ENCODE assay signal across 8 cellular contexts in the genomic region with DNA sequence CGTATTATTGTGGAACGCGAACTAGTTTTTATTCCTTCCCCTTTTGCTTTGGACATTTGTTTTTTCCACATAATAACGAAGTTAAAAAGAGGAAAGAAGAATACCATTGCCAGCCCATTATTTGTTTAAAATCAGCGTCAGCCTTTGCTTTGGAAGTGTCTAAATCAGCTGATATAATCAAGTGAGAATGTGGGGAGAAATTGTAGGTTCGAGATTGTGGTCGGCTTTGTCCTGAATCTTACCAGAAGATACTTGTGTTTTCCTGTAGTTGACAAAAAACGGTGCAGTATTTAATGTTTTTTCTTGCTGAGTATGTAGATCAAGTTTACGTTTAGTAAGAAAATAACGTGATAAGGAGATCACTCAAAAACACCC. TPM values are rescaled to one million over a fixed set of nuclear protein-coding genes. Genes with fewer than 3 reads are reported as not detected.
DNase-seq lines count a peak whose midpoint lies in the region; ATAC-seq and TF ChIP-seq lines count a peak whose summit lies in the region.

No MANE protein-coding gene starts in this region.

- WGBS in heart left ventricle, 4 donors, result 1 to 2% (median 1%) methylated on average over 10 of the region's 10 CpGs

- TF ChIP-seq CTCF in heart left ventricle (IDR thresholded peaks at IDR 0.05) (no peak), epithelial cell of proximal tubule (conservative IDR thresholded peaks at IDR 0.05; ENCODE audit: low read depth, low read length) (no peak), neural progenitor cell (IDR thresholded peaks at IDR 0.05) (no peak), omental fat pad (IDR thresholded peaks at IDR 0.05) (no peak)

- no peaks in the 10 kb centered on the region for H3K9me3 ChIP-seq in heart left ventricle
- H3K9me3 ChIP-seq in SK-N-MC (ENCODE audit: low read depth, low read length), result no peaks in the 10 kb centered on the region
- no peaks in the 10 kb centered on the region for H3K9me3 ChIP-seq in neural progenitor cell (ENCODE audit: low read depth)

- peaks cover 77% of the 10 kb centered on the region for H3K79me2 ChIP-seq in neural progenitor cell (ENCODE audit: low read depth)

- peak overlapping the region; percentile 30 to 96 (median 86) for H3K4me3 ChIP-seq in heart left ventricle
- peak overlapping the region; percentile 83 for H3K4me3 ChIP-seq in SK-N-MC
- peak overlapping the region; percentile 80 for H3K4me3 ChIP-seq in epithelial cell of proximal tubule (ENCODE audit: low read depth, low read length)
- H3K4me3 ChIP-seq in neural progenitor cell, result peak overlapping the region; percentile 70

- H3K9ac ChIP-seq in SK-N-MC (ENCODE audit: insufficient read length) (peak overlapping the region; percentile 92), neural progenitor cell (peak overlapping the region; percentile 96)

- ATAC-seq in heart left ventricle (no peak), Right ventricle myocardium inferior (no peak), sciatic nerve (no peak), HG03108 (IDR thresholded peaks at IDR 0.05; ENCODE audit: unreplicated experiment) (no peak), omental fat pad (ENCODE audit: low FRiP score) (no peak)

- H3K4me1 ChIP-seq in heart left ventricle (peaks cover 0 to 27% (median 20%) of the 10 kb centered on the region in 12 donors), neural progenitor cell (no peaks in the 10 kb centered on the region)

- peak overlapping the region; percentile 99 for H3K4me2 ChIP-seq in neural progenitor cell

- peaks cover 6% of the 10 kb centered on the region for H4K20me1 ChIP-seq in neural progenitor cell (ENCODE audit: low read depth)

- peak overlapping the region; percentile 96 to 100 (median 98) for H3K27ac ChIP-seq in heart left ventricle
- H3K27ac ChIP-seq in SK-N-MC, result peak overlapping the region; percentile 98
- peak overlapping the region; percentile 98 for H3K27ac ChIP-seq in neural progenitor cell

- no peak overlapping the region for H2AFZ ChIP-seq in neural progenitor cell (replicated peaks)

- H3K27me3 Mint-ChIP-seq in neural progenitor cell (ENCODE audit: insufficient read depth, low read depth), result no peaks in the 10 kb centered on the region

- DNase-seq in heart left ventricle (no peak), Right ventricle myocardium inferior (ENCODE audit: missing footprints) (no peak), SK-N-MC (ENCODE audit: low read depth, low spot score) (no peak), epithelial cell of proximal tubule (ENCODE audit: low read depth) (no peak), neural progenitor cell (ENCODE audit: low spot score) (no peak), sciatic nerve (ENCODE audit: low spot score) (no peak), omental fat pad (ENCODE audit: low spot score) (no peak)

- H3K9me3 Mint-ChIP-seq in neural progenitor cell, result peaks cover 2% of the 10 kb centered on the region

- intact Hi-C loops in heart left ventricle (cut with DNase I) (loop anchor here in 4 of 10 donors (2.0 to 10.0 kb wide), 7 partner anchors 97 to 494 kb away; partner anchors contain the start of genes TMEM41B (in 2 of the 4), DENND5A (in 1 of the 4) and WEE1 (in 1 of the 4)), Right ventricle myocardium inferior (cut with DNase I) (loop anchor here (1.0 to 2.0 kb wide), 3 partner anchors 113 to 197 kb away; partner anchors contain the start of genes DENND5A and TMEM41B), sciatic nerve (cut with DNase I) (no loop called here)

- H3F3A ChIP-seq in neural progenitor cell (ENCODE audit: low read depth), result peaks cover 29% of the 10 kb centered on the region

- H3K4me1 Mint-ChIP-seq in neural progenitor cell, result peaks cover 16% of the 10 kb centered on the region

- H3K27me3 ChIP-seq in heart left ventricle, result no peaks in the 10 kb centered on the region
- H3K27me3 ChIP-seq in neural progenitor cell, result no peaks in the 10 kb centered on the region

- H3K27ac Mint-ChIP-seq in neural progenitor cell, result peak overlapping the region; percentile 84

- H3K36me3 Mint-ChIP-seq in neural progenitor cell, result peaks cover 14% of the 10 kb centered on the region

- no peaks in the 10 kb centered on the region for H3K36me3 ChIP-seq in heart left ventricle
- peaks cover 7% of the 10 kb centered on the region; the same call in 1 of the 2 replicates for H3K36me3 ChIP-seq in SK-N-MC (ENCODE audit: insufficient read depth, low read length)
- no peaks in the 10 kb centered on the region for H3K36me3 ChIP-seq in neural progenitor cell

- peak overlapping the region; percentile 96 for H3K4me3 Mint-ChIP-seq in neural progenitor cell

- TF ChIP-seq POLR2A in heart left ventricle (IDR thresholded peaks at IDR 0.05), result no peak

RNA-seq across cellular contexts. Expression of gene ZNF143, which starts 0.9 kb away (rescaled TPM):
- total RNA-seq in heart left ventricle (10 to 100 TPM; 16.8 to 32.3 (median 22.0) TPM), Right ventricle myocardium inferior (22.7 TPM), epithelial cell of proximal tubule (17.8 and 38.7 TPM in 2 replicates), neural progenitor cell (ENCODE audit: low replicate concordance) (56.9 and 58.3 TPM in 2 replicates), sciatic nerve (42.8 TPM), omental fat pad (10 to 100 TPM; 20.7 to 45.6 (median 28.4) TPM)
- 10 to 100 TPM in 1 of 2 donors, 1 to 10 TPM in 1; 7.9 to 23.3 TPM for polyA plus RNA-seq in heart left ventricle
